32 cellular contexts compared by ENCODE assay signal in genomic region chr4:177404342-177404741, GRCh38.
"Had no signal": no experiment of that assay in that cellular context is flagged by ENCODE, and none has a peak within 500 bp of the region (broad histone marks: within the 10 kb centered on the region; RNA-seq: fewer than 3 reads in every experiment).

No MANE protein-coding gene starts in this region.

- H3K36me3 Mint-ChIP-seq: activated CD4-positive, alpha-beta memory T cell treated with anti-CD3 and anti-CD28 coated beads for 36 hours; activated naive CD4-positive, alpha-beta T cell treated with anti-CD3 and anti-CD28 coated beads, Interleukin-2, amount 50 U/mL, for 72 hours; brain; WTC11 had no signal

- H3K9me3 ChIP-seq: ascending aorta, breast epithelium, colonic mucosa had no signal

- H3K36me3 ChIP-seq: ascending aorta, breast epithelium, cardiac muscle cell, colonic mucosa had no signal

- H3K27ac Mint-ChIP-seq: activated CD4-positive, alpha-beta memory T cell treated with anti-CD3 and anti-CD28 coated beads for 36 hours; activated CD4-positive, alpha-beta T cell treated with anti-CD3 and anti-CD28 coated beads, Interleukin-2, amount 10 ng/mL, durations not matched to agents 24 days and 14 days; activated CD8-positive, alpha-beta memory T cell treated with anti-CD3 and anti-CD28 coated beads, Interleukin-2, amount 10 ng/mL, durations not matched to agents 7 days and 5 days; activated CD8-positive, alpha-beta T cell treated with anti-CD3 and anti-CD28 coated beads, Interleukin-2, amount 10 ng/mL, durations not matched to agents 7 days and 5 days; activated naive CD4-positive, alpha-beta T cell treated with anti-CD3 and anti-CD28 coated beads, Interleukin-2, amount 10 ng/mL, durations not matched to agents 7 days and 5 days; activated naive CD4-positive, alpha-beta T cell treated with anti-CD3 and anti-CD28 coated beads, Interleukin-2, amount 50 U/mL, for 72 hours; activated naive CD8-positive, alpha-beta T cell treated with anti-CD3 and anti-CD28 coated beads, Interleukin-2, amount 10 ng/mL, durations not matched to agents 7 days and 5 days; activated T-helper 1 cell treated with anti-CD3 and anti-CD28 coated beads, Interleukin-12 subunit alpha, Interleukin-12 subunit beta, Interleukin-2, Interleukin-4 antibody, amounts not matched to agents 30 ng/mL and 10 ng/mL and 1 ng/mL, durations not matched to agents 14 hours and 24 hours and 36 hours; activated T-helper 2 cell treated with anti-CD3 and anti-CD28 coated beads, Interferon-gamma antibody, Interleukin-2, Interleukin-4, amounts not matched to agents 10 μg/mL and 5 μg/mL and 100 μg/mL, durations not matched to agents 14 hours and 24 hours and 36 hours; brain; WTC11 had no signal

- H3K4me3 Mint-ChIP-seq: activated CD4-positive, alpha-beta memory T cell treated with anti-CD3 and anti-CD28 coated beads for 36 hours; activated CD4-positive, alpha-beta T cell treated with anti-CD3 and anti-CD28 coated beads, Interleukin-2, amount 10 ng/mL, durations not matched to agents 24 days and 14 days; activated CD8-positive, alpha-beta memory T cell treated with anti-CD3 and anti-CD28 coated beads, Interleukin-2, amount 10 ng/mL, durations not matched to agents 7 days and 5 days; activated CD8-positive, alpha-beta T cell treated with anti-CD3 and anti-CD28 coated beads, Interleukin-2, amount 10 ng/mL, durations not matched to agents 7 days and 5 days; activated naive CD4-positive, alpha-beta T cell treated with anti-CD3 and anti-CD28 coated beads, Interleukin-2, amount 10 ng/mL, durations not matched to agents 7 days and 5 days; activated naive CD8-positive, alpha-beta T cell treated with anti-CD3 and anti-CD28 coated beads, Interleukin-2, amount 10 ng/mL, durations not matched to agents 7 days and 5 days; activated T-helper 1 cell treated with anti-CD3 and anti-CD28 coated beads, Interleukin-12 subunit alpha, Interleukin-12 subunit beta, Interleukin-2, Interleukin-4 antibody, amounts not matched to agents 30 ng/mL and 10 ng/mL and 1 ng/mL, durations not matched to agents 14 hours and 24 hours and 36 hours; brain; WTC11 had no signal

- H3K9me3 Mint-ChIP-seq: activated CD4-positive, alpha-beta memory T cell treated with anti-CD3 and anti-CD28 coated beads for 36 hours; activated T-helper 1 cell treated with anti-CD3 and anti-CD28 coated beads, Interleukin-12 subunit alpha, Interleukin-12 subunit beta, Interleukin-2, Interleukin-4 antibody, amounts not matched to agents 30 ng/mL and 10 ng/mL and 1 ng/mL, durations not matched to agents 14 hours and 24 hours and 36 hours; activated T-helper 2 cell treated with anti-CD3 and anti-CD28 coated beads, Interferon-gamma antibody, Interleukin-2, Interleukin-4, amounts not matched to agents 10 μg/mL and 5 μg/mL and 100 μg/mL, durations not matched to agents 14 hours and 24 hours and 36 hours had no signal

- H3K27me3 Mint-ChIP-seq: activated naive CD8-positive, alpha-beta T cell treated with anti-CD3 and anti-CD28 coated beads, Interleukin-2, amount 10 ng/mL, durations not matched to agents 7 days and 5 days; brain had no signal

- H3K27me3 ChIP-seq: ascending aorta, breast epithelium, cardiac muscle cell, colonic mucosa had no signal

- H3K4me1 ChIP-seq: ascending aorta, breast epithelium, colonic mucosa had no signal

- H3K27ac ChIP-seq: ascending aorta, breast epithelium, cardiac muscle cell, colonic mucosa, epithelial cell of prostate, VCaP had no signal

- FAIRE-seq: endometrium, endothelial cell of umbilical vein, frontal cortex had no signal

- DNase-seq: activated CD4-positive, alpha-beta memory T cell treated with anti-CD3 and anti-CD28 coated beads for 36 hours; activated CD4-positive, alpha-beta T cell treated with anti-CD3 and anti-CD28 coated beads for 1 hour; activated CD4-positive, alpha-beta T cell treated with anti-CD3 and anti-CD28 coated beads, Interleukin-2, amount 10 ng/mL, durations not matched to agents 24 days and 14 days; activated CD8-positive, alpha-beta memory T cell treated with anti-CD3 and anti-CD28 coated beads, Interleukin-2, amount 10 ng/mL, durations not matched to agents 7 days and 5 days; activated CD8-positive, alpha-beta memory T cell treated with anti-CD3 and anti-CD28 coated beads, Interleukin-2, amount 50 U/mL, for 4 hours; activated CD8-positive, alpha-beta T cell treated with anti-CD3 and anti-CD28 coated beads, Interleukin-2, amount 10 ng/mL, durations not matched to agents 7 days and 5 days; activated effector memory CD4-positive, alpha-beta T cell treated with anti-CD3 and anti-CD28 coated beads, Interleukin-2, amount 50 U/mL, for 16 hours; activated naive CD4-positive, alpha-beta T cell treated with anti-CD3 and anti-CD28 coated beads, Interleukin-2, amount 10 ng/mL, durations not matched to agents 7 days and 5 days; activated naive CD8-positive, alpha-beta T cell treated with anti-CD3 and anti-CD28 coated beads, Interleukin-2, amount 10 ng/mL, durations not matched to agents 7 days and 5 days; activated T-cell treated with anti-CD3 and anti-CD28 coated beads, Interleukin-2, amount 50 U/mL, for 1 hour; activated T-cell treated with anti-CD3 and anti-CD28 coated beads, Interleukin-2, amount 50 U/mL, for 48 hours; central memory CD4-positive, alpha-beta T cell; cerebellar nuclear complex; colonic mucosa; effector CD8-positive, alpha-beta T cell; foreskin fibroblast; head of caudate nucleus; T-helper 1 cell; T-helper 2 cell had no signal

- H3K4me3 ChIP-seq: ascending aorta, breast epithelium, cardiac muscle cell, colonic mucosa had no signal

- ATAC-seq: activated CD8-positive, alpha-beta memory T cell treated with anti-CD3 and anti-CD28 coated beads, Interleukin-2, amount 10 ng/mL, durations not matched to agents 7 days and 5 days; activated CD8-positive, alpha-beta T cell treated with anti-CD3 and anti-CD28 coated beads, Interleukin-2, amount 10 ng/mL, durations not matched to agents 7 days and 5 days; activated naive CD4-positive, alpha-beta T cell treated with anti-CD3 and anti-CD28 coated beads, Interleukin-2, amount 50 U/mL, for 72 hours; WTC11 had no signal
